In the genomic region with DNA sequence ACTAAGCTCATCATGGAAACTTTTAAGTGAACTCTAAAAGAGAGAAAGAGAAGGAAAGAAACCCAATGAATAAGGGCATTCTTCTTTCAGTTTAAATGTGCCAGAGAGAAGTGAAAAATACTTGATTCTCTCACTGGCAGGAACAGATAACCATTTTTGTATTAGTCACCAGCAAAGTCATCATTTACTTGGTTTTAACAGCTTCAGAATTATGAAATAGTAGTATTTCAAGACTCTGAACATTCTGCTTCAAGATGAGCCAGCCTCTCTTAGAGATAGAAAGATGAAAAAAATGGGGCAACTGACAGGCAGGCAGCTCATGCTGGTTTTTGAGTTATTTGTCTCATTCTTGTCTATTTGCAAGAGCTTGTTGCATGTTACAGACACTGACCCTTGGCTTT, we compare ENCODE assay signal across 9 cellular contexts.
A peak's percentile ranks its signal among the peaks of the same experiment; 100 is the strongest.
DNase-seq lines count a peak whose midpoint lies in the region; ATAC-seq and TF ChIP-seq lines count a peak whose summit lies in the region.
"Had no signal": no experiment of that assay in that cellular context is flagged by ENCODE, and none has a peak within 500 bp of the region (broad histone marks: within the 10 kb centered on the region; RNA-seq: fewer than 3 reads in every experiment).

No MANE protein-coding gene starts in this region.

- 0 out of 2 replicates have a peak, but pooled peaks cover under 1% of the 10 kb centered on the region for H3K27me3 ChIP-seq in HAP-1 (ENCODE audit: low read depth)

- H3K4me3 ChIP-seq in HAP-1: no peak overlapping the region

- H3K27ac Mint-ChIP-seq in mesothelial cell of epicardium: peak overlapping the region; percentile 10
- H3K27ac Mint-ChIP-seq: memory B cell had no signal

- DNase-seq in RWPE1 (ENCODE audit: low spot score): peak; percentile 36
- DNase-seq in mesothelial cell of epicardium (ENCODE audit: low spot score in 2 of 2, unreplicated experiment in 2 of 2): no peak
- DNase-seq in NCI-H526 (lab: John Stamatoyannopoulos, UW): no peak
- no peak for DNase-seq in SK-N-DZ (ENCODE audit: low spot score)
- no peak for DNase-seq in inferior parietal cortex (ENCODE audit: extremely low spot score)
- DNase-seq in HAP-1 (ENCODE audit: low spot score in 2 of 2): no peak

- CTCF ChIA-PET in RWPE1 (lab: Yijun Ruan, JAX): interaction anchor here (0.7 to 1.1 kb wide), 2 partner anchors 30 to 69 kb away, joined by 4 to 6 read pairs; no protein-coding TSS in a partner anchor

- in situ Hi-C loops in HAP-1 (cut with MboI; ENCODE audit: low sequenced_read_pairs): no loop called here

- ATAC-seq in GM18909 (IDR thresholded peaks at IDR 0.05; ENCODE audit: poor library complexity, unreplicated experiment): peak; percentile 86
- ATAC-seq in HG02938 (IDR thresholded peaks at IDR 0.05; ENCODE audit: unreplicated experiment): peak; percentile 88

- H3K27ac ChIP-seq in RWPE1: no peak overlapping the region

- no peaks in the 10 kb centered on the region for H3K36me3 Mint-ChIP-seq in mesothelial cell of epicardium

- TF ChIP-seq CTCF in RWPE1 (conservative IDR thresholded peaks at IDR 0.05; ENCODE audit: low read depth): no peak
- no peak for TF ChIP-seq CTCF in mesothelial cell of epicardium (IDR thresholded peaks at IDR 0.05; ENCODE audit: unreplicated experiment)

- no peaks in the 10 kb centered on the region for H3K9me3 Mint-ChIP-seq in mesothelial cell of epicardium

- H3K4me1 ChIP-seq in HAP-1: peaks cover 16% of the 10 kb centered on the region

- POLR2A ChIA-PET in RWPE1 (lab: Yijun Ruan, JAX; ENCODE audit: low non-redundant PET): no interaction called here

- H3K4me3 Mint-ChIP-seq in mesothelial cell of epicardium: no peak overlapping the region
- H3K4me3 Mint-ChIP-seq: memory B cell had no signal

- no peaks in the 10 kb centered on the region for H3K9me3 ChIP-seq in HAP-1

- H3K27me3 Mint-ChIP-seq in mesothelial cell of epicardium (ENCODE audit: low read depth): no peaks in the 10 kb centered on the region

- H3K4me1 Mint-ChIP-seq in mesothelial cell of epicardium: peaks cover 41% of the 10 kb centered on the region

- H3K36me3 ChIP-seq in HAP-1 (replicated peaks): no peaks in the 10 kb centered on the region
